In the genomic region with DNA sequence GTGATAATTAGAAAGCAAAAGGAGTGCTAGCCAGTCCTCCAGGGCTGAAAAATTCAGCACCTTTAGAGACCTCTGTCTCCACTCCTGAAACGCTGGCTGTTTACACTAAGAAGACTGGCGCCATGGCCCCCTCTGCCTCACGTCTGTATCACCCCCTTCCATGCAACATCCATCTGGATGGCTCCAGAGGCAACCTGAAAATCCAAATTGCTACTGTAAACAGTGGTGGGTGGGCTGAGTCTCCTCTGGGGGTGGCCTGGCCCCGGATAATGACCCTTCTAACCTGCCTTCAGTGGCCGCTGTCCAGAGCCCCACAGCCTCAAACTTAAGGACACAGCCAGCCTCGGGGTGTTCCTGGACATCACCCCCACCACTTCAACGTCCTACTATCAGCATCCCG, we compare ENCODE assay signal across 9 cellular contexts. TPM values are rescaled to one million over a fixed set of nuclear protein-coding genes. Genes with fewer than 3 reads are reported as not detected.
DNase-seq lines count a peak whose midpoint lies in the region; ATAC-seq and TF ChIP-seq lines count a peak whose summit lies in the region.
"Had no signal": no experiment of that assay in that cellular context is flagged by ENCODE, and none has a peak within 500 bp of the region (broad histone marks: within the 10 kb centered on the region; RNA-seq: fewer than 3 reads in every experiment).

No MANE protein-coding gene starts in this region.

- H3K9me2 ChIP-seq in GM23338 (ENCODE audit: insufficient read depth): no peaks in the 10 kb centered on the region

- peak overlapping the region; percentile 92 for H3K4me3 Mint-ChIP-seq in GM23338

- WGBS in gastroesophageal sphincter (ENCODE audit: low coverage in 1 of 2), 2 donors: 0 to 7% methylated on average over 4 to 8 of the region's 8 CpGs

- TF ChIP-seq POLR2A in gastroesophageal sphincter (IDR thresholded peaks at IDR 0.05): no peak

- H3K27me3 ChIP-seq in GM23338 (ENCODE audit: insufficient read depth) (peaks cover 60% of the 10 kb centered on the region), gastroesophageal sphincter (no peaks in the 10 kb centered on the region), rectal smooth muscle tissue (ENCODE audit: control insufficient read depth, insufficient read depth, low read length) (no peaks in the 10 kb centered on the region)

- H3K4me3 ChIP-seq in GM23338 (peak overlapping the region; percentile 81), SK-N-MC (peak overlapping the region; percentile 79), gastroesophageal sphincter (peak overlapping the region; percentile 73 to 85), rectal smooth muscle tissue (ENCODE audit: low read length) (peak overlapping the region; percentile 90)

- no peaks in the 10 kb centered on the region; the same call in 1 of the 2 replicates for H3K79me2 ChIP-seq in GM23338 (replicated peaks; ENCODE audit: insufficient read depth)

- H3K36me3 Mint-ChIP-seq in GM23338 (ENCODE audit: low read depth): no peaks in the 10 kb centered on the region; the same call in 2 of the 3 replicates

- ATAC-seq in GM23338 (peak; percentile 3; the same call in 1 of the 3 replicates), gastroesophageal sphincter (no peak), GM21447 (IDR thresholded peaks at IDR 0.05; ENCODE audit: unreplicated experiment) (no peak)

- H3K36me3 ChIP-seq in GM23338 (ENCODE audit: insufficient read depth): no peaks in the 10 kb centered on the region
- H3K36me3 ChIP-seq in SK-N-MC (ENCODE audit: insufficient read depth, low read length): no peaks in the 10 kb centered on the region
- H3K36me3 ChIP-seq in gastroesophageal sphincter: no peaks in the 10 kb centered on the region
- H3K36me3 ChIP-seq in rectal smooth muscle tissue (ENCODE audit: control insufficient read depth, insufficient read depth, low read length): no peaks in the 10 kb centered on the region

- DNase-seq in GM23338 (ENCODE audit: low spot score): peak; percentile 11
- DNase-seq in SK-N-MC (ENCODE audit: low read depth, low spot score): no peak
- DNase-seq in NCI-H2107 (lab: John Stamatoyannopoulos, UW): no peak
- DNase-seq in activated T-cell treated with anti-CD3 and anti-CD28 coated beads for 4 hours: no peak
- no peak for DNase-seq in GM10266 (ENCODE audit: extremely low spot score)
- DNase-seq: MV-4-11 had no signal

- H3K4me2 ChIP-seq in GM23338: peak overlapping the region; percentile 76

- H3K27me3 Mint-ChIP-seq in GM23338 (ENCODE audit: insufficient read depth, low read depth, poor library complexity): peaks cover 24% of the 10 kb centered on the region

- TF ChIP-seq CTCF in GM23338 (conservative IDR thresholded peaks at IDR 0.05; ENCODE audit: low read depth in 2 of 2) (no peak), gastroesophageal sphincter (IDR thresholded peaks at IDR 0.05) (no peak), GM10266 (IDR thresholded peaks at IDR 0.05; ENCODE audit: control insufficient read depth, insufficient read depth, low read depth, missing control alignments) (no peak)

- no peak overlapping the region for H3K27ac Mint-ChIP-seq in GM23338

- H3K9me3 ChIP-seq in SK-N-MC (ENCODE audit: low read depth, low read length) (no peaks in the 10 kb centered on the region), gastroesophageal sphincter (no peaks in the 10 kb centered on the region)

- H2AFZ ChIP-seq in GM23338: no peak overlapping the region

- H3K9ac ChIP-seq in SK-N-MC (ENCODE audit: insufficient read length) (peak overlapping the region; percentile 48), rectal smooth muscle tissue (ENCODE audit: low read length) (no peak overlapping the region)

- H3K27ac ChIP-seq in GM23338 (ENCODE audit: low read depth) (no peak overlapping the region), SK-N-MC (no peak overlapping the region), gastroesophageal sphincter (peak overlapping the region in 3 of 4 donors; percentile 85 to 90 (median 87)), rectal smooth muscle tissue (ENCODE audit: low read depth, low read length) (no peak overlapping the region)

- no peaks in the 10 kb centered on the region for H4K20me1 ChIP-seq in GM23338 (replicated peaks; ENCODE audit: insufficient read depth)

- peaks cover 22% of the 10 kb centered on the region for H3K4me1 ChIP-seq in GM23338 (ENCODE audit: insufficient read depth)
- peaks cover 6 to 27% (median 12%) of the 10 kb centered on the region in 3 donors for H3K4me1 ChIP-seq in gastroesophageal sphincter
- peaks cover 3% of the 10 kb centered on the region for H3K4me1 ChIP-seq in rectal smooth muscle tissue (ENCODE audit: control insufficient read depth, insufficient read depth, low read length)

- H3K4me1 Mint-ChIP-seq in GM23338: peaks cover 26% of the 10 kb centered on the region

- peaks cover 6% of the 10 kb centered on the region; the same call in 1 of the 2 replicates for H3F3A ChIP-seq in GM23338 (replicated peaks; ENCODE audit: low read depth)

- TF ChIP-seq EP300 in gastroesophageal sphincter (IDR thresholded peaks at IDR 0.05): no peak

- no peaks in the 10 kb centered on the region for H3K9me3 Mint-ChIP-seq in GM23338

TF ChIP-seq in GM23338, 12 proteins besides CTCF, POLR2A, EP300 and RAD21 (continues in another document):
- TF ChIP-seq ZNF114 (CRISPR knock-in tag; IDR thresholded peaks at IDR 0.05): no peak
- TF ChIP-seq ZNF331 (CRISPR knock-in tag; IDR thresholded peaks at IDR 0.05; ENCODE audit: low read depth): no peak
- no peak for TF ChIP-seq STAT1 (IDR thresholded peaks at IDR 0.05; ENCODE audit: unreplicated experiment)
- TF ChIP-seq, protein P1, sequence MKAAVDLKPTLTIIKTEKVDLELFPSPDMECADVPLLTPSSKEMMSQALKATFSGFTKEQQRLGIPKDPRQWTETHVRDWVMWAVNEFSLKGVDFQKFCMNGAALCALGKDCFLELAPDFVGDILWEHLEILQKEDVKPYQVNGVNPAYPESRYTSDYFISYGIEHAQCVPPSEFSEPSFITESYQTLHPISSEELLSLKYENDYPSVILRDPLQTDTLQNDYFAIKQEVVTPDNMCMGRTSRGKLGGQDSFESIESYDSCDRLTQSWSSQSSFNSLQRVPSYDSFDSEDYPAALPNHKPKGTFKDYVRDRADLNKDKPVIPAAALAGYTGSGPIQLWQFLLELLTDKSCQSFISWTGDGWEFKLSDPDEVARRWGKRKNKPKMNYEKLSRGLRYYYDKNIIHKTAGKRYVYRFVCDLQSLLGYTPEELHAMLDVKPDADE (IDR thresholded peaks at IDR 0.05): no peak
- no peak for TF ChIP-seq EZH2phosphoT487 (IDR thresholded peaks at IDR 0.05; ENCODE audit: unreplicated experiment)
- no peak for TF ChIP-seq NANOG (IDR thresholded peaks at IDR 0.05; ENCODE audit: borderline replicate concordance)
- TF ChIP-seq JUNB (IDR thresholded peaks at IDR 0.05; ENCODE audit: unreplicated experiment): no peak

RNA-seq across cellular contexts. Expression of a gene that starts 1.4 kb away (rescaled TPM):
- total RNA-seq in GM23338 (2014; rRNA removed; shearing (Covaris generic)): 6.0 and 9.7 TPM in 2 replicates
- polyA plus RNA-seq in GM23338 (2016; fragmentation: Nextera tagmentation; extraction: Ambion mirVana): 1.5 and 3.1 TPM in 2 replicates
- 10 to 100 TPM; 11.9 to 14.3 (median 12.6) TPM for total RNA-seq in gastroesophageal sphincter

Comparison
In these comparisons a context has a peak if more than half of its experiments do, and no peak if none do; other contexts are left out.
1. H3K27ac ChIP-seq: peak in gastroesophageal sphincter (3 of 4); none in GM23338 (single experiment), SK-N-MC (single experiment) and rectal smooth muscle tissue (single experiment).
2. Peak in every context shown above with its lines, with median percentiles within 50 percentile points of each other: H3K4me3 ChIP-seq.